ENCODE assay signal across 1 cellular context in the genomic region with DNA sequence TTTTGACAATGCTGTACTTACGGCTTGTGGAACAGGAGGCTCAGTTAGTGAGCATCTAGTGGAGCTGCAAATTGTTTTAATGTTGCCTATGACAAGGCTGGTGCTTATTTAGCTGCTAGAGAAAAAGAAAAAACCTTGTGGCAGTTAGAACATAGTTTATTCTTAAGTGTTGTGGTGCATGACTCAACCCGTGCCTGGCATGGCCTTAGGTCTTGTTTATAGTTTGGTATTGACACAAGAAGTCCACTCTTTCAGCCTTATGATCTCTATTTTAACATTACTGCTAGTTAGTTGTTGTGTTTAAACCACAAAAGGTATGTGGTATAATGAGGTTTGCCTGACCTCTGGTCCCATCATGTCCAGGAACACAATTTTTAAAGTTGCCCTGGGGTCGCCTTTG.
TF ChIP-seq lines count a peak whose summit lies in the region.

No MANE protein-coding gene starts in this region.

TF ChIP-seq in GM12878, 131 proteins besides CTCF, POLR2A, EP300 and RAD21 (continued from another document):
- TF ChIP-seq, protein P1, sequence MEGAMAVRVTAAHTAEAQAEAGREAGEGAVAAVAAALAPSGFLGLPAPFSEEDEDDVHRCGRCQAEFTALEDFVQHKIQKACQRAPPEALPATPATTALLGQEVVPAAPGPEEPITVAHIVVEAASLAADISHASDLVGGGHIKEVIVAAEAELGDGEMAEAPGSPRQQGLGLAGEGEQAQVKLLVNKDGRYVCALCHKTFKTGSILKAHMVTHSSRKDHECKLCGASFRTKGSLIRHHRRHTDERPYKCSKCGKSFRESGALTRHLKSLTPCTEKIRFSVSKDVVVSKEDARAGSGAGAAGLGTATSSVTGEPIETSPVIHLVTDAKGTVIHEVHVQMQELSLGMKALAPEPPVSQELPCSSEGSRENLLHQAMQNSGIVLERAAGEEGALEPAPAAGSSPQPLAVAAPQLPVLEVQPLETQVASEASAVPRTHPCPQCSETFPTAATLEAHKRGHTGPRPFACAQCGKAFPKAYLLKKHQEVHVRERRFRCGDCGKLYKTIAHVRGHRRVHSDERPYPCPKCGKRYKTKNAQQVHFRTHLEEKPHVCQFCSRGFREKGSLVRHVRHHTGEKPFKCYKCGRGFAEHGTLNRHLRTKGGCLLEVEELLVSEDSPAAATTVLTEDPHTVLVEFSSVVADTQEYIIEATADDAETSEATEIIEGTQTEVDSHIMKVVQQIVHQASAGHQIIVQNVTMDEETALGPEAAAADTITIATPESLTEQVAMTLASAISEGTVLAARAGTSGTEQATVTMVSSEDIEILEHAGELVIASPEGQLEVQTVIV (IDR thresholded peaks at IDR 0.05; ENCODE audit: borderline replicate concordance, partially characterized antibody), result no peak
- TF ChIP-seq TCF3 (IDR thresholded peaks at IDR 0.05; ENCODE audit: borderline replicate concordance, insufficient read depth, low read depth, low read length) (no peak), ZNF207 (IDR thresholded peaks at IDR 0.05; ENCODE audit: borderline replicate concordance) (no peak), IRF4 (IDR thresholded peaks at IDR 0.05; ENCODE audit: low read depth, low read length) (no peak), MEF2A (IDR thresholded peaks at IDR 0.05; ENCODE audit: insufficient read depth, low read depth, low read length) (no peak), SUZ12 (IDR thresholded peaks at IDR 0.05; ENCODE audit: unreplicated experiment) (no peak), MEF2B (IDR thresholded peaks at IDR 0.05; ENCODE audit: partially characterized antibody, poor library complexity, severe bottlenecking) (no peak), SMARCA5 (IDR thresholded peaks at IDR 0.05) (no peak), KLF5 (IDR thresholded peaks at IDR 0.05; ENCODE audit: partially characterized antibody) (no peak), ZNF274 (IDR thresholded peaks at IDR 0.05; ENCODE audit: insufficient read depth, insufficient read length) (no peak), WRNIP1 (IDR thresholded peaks at IDR 0.05; ENCODE audit: borderline replicate concordance, low read depth, low read length) (no peak), HDAC6 (IDR thresholded peaks at IDR 0.05; ENCODE audit: unreplicated experiment) (no peak), SMC3 (IDR thresholded peaks at IDR 0.05; ENCODE audit: borderline replicate concordance, low read length) (no peak)
- TF ChIP-seq, protein P2, sequence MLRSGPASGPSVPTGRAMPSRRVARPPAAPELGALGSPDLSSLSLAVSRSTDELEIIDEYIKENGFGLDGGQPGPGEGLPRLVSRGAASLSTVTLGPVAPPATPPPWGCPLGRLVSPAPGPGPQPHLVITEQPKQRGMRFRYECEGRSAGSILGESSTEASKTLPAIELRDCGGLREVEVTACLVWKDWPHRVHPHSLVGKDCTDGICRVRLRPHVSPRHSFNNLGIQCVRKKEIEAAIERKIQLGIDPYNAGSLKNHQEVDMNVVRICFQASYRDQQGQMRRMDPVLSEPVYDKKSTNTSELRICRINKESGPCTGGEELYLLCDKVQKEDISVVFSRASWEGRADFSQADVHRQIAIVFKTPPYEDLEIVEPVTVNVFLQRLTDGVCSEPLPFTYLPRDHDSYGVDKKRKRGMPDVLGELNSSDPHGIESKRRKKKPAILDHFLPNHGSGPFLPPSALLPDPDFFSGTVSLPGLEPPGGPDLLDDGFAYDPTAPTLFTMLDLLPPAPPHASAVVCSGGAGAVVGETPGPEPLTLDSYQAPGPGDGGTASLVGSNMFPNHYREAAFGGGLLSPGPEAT (IDR thresholded peaks at IDR 0.05; ENCODE audit: low read depth), result no peak
- TF ChIP-seq, protein P3, sequence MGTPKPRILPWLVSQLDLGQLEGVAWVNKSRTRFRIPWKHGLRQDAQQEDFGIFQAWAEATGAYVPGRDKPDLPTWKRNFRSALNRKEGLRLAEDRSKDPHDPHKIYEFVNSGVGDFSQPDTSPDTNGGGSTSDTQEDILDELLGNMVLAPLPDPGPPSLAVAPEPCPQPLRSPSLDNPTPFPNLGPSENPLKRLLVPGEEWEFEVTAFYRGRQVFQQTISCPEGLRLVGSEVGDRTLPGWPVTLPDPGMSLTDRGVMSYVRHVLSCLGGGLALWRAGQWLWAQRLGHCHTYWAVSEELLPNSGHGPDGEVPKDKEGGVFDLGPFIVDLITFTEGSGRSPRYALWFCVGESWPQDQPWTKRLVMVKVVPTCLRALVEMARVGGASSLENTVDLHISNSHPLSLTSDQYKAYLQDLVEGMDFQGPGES (IDR thresholded peaks at IDR 0.05), result no peak
- TF ChIP-seq, protein P4, sequence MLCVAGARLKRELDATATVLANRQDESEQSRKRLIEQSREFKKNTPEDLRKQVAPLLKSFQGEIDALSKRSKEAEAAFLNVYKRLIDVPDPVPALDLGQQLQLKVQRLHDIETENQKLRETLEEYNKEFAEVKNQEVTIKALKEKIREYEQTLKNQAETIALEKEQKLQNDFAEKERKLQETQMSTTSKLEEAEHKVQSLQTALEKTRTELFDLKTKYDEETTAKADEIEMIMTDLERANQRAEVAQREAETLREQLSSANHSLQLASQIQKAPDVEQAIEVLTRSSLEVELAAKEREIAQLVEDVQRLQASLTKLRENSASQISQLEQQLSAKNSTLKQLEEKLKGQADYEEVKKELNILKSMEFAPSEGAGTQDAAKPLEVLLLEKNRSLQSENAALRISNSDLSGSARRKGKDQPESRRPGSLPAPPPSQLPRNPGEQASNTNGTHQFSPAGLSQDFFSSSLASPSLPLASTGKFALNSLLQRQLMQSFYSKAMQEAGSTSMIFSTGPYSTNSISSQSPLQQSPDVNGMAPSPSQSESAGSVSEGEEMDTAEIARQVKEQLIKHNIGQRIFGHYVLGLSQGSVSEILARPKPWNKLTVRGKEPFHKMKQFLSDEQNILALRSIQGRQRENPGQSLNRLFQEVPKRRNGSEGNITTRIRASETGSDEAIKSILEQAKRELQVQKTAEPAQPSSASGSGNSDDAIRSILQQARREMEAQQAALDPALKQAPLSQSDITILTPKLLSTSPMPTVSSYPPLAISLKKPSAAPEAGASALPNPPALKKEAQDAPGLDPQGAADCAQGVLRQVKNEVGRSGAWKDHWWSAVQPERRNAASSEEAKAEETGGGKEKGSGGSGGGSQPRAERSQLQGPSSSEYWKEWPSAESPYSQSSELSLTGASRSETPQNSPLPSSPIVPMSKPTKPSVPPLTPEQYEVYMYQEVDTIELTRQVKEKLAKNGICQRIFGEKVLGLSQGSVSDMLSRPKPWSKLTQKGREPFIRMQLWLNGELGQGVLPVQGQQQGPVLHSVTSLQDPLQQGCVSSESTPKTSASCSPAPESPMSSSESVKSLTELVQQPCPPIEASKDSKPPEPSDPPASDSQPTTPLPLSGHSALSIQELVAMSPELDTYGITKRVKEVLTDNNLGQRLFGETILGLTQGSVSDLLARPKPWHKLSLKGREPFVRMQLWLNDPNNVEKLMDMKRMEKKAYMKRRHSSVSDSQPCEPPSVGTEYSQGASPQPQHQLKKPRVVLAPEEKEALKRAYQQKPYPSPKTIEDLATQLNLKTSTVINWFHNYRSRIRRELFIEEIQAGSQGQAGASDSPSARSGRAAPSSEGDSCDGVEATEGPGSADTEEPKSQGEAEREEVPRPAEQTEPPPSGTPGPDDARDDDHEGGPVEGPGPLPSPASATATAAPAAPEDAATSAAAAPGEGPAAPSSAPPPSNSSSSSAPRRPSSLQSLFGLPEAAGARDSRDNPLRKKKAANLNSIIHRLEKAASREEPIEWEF (IDR thresholded peaks at IDR 0.05; ENCODE audit: insufficient replicate concordance, low read depth, low read length), result no peak
- TF ChIP-seq, protein P5, sequence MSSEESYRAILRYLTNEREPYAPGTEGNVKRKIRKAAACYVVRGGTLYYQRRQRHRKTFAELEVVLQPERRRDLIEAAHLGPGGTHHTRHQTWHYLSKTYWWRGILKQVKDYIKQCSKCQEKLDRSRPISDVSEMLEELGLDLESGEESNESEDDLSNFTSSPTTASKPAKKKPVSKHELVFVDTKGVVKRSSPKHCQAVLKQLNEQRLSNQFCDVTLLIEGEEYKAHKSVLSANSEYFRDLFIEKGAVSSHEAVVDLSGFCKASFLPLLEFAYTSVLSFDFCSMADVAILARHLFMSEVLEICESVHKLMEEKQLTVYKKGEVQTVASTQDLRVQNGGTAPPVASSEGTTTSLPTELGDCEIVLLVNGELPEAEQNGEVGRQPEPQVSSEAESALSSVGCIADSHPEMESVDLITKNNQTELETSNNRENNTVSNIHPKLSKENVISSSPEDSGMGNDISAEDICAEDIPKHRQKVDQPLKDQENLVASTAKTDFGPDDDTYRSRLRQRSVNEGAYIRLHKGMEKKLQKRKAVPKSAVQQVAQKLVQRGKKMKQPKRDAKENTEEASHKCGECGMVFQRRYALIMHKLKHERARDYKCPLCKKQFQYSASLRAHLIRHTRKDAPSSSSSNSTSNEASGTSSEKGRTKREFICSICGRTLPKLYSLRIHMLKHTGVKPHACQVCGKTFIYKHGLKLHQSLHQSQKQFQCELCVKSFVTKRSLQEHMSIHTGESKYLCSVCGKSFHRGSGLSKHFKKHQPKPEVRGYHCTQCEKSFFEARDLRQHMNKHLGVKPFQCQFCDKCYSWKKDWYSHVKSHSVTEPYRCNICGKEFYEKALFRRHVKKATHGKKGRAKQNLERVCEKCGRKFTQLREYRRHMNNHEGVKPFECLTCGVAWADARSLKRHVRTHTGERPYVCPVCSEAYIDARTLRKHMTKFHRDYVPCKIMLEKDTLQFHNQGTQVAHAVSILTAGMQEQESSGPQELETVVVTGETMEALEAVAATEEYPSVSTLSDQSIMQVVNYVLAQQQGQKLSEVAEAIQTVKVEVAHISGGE (CRISPR knock-in tag; IDR thresholded peaks at IDR 0.05), result no peak
- TF ChIP-seq, protein P6, sequence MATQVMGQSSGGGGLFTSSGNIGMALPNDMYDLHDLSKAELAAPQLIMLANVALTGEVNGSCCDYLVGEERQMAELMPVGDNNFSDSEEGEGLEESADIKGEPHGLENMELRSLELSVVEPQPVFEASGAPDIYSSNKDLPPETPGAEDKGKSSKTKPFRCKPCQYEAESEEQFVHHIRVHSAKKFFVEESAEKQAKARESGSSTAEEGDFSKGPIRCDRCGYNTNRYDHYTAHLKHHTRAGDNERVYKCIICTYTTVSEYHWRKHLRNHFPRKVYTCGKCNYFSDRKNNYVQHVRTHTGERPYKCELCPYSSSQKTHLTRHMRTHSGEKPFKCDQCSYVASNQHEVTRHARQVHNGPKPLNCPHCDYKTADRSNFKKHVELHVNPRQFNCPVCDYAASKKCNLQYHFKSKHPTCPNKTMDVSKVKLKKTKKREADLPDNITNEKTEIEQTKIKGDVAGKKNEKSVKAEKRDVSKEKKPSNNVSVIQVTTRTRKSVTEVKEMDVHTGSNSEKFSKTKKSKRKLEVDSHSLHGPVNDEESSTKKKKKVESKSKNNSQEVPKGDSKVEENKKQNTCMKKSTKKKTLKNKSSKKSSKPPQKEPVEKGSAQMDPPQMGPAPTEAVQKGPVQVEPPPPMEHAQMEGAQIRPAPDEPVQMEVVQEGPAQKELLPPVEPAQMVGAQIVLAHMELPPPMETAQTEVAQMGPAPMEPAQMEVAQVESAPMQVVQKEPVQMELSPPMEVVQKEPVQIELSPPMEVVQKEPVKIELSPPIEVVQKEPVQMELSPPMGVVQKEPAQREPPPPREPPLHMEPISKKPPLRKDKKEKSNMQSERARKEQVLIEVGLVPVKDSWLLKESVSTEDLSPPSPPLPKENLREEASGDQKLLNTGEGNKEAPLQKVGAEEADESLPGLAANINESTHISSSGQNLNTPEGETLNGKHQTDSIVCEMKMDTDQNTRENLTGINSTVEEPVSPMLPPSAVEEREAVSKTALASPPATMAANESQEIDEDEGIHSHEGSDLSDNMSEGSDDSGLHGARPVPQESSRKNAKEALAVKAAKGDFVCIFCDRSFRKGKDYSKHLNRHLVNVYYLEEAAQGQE (IDR thresholded peaks at IDR 0.05; ENCODE audit: low read depth, low read length), result no peak
